Comparison of ENCODE assay signal across 24 cellular contexts in genomic region chr5:79955496-79956172, GRCh38. TPM values are rescaled to one million over a fixed set of nuclear protein-coding genes. Genes with fewer than 3 reads are reported as not detected.
DNase-seq lines count a peak whose midpoint lies in the region; ATAC-seq, FAIRE-seq and TF ChIP-seq lines count a peak whose summit lies in the region.
"Had no signal": no experiment of that assay in that cellular context is flagged by ENCODE, and none has a peak within 500 bp of the region (broad histone marks: within the 10 kb centered on the region; RNA-seq: fewer than 3 reads in every experiment).

No MANE protein-coding gene starts in this region.

- DNase-seq in WERI-Rb-1 (peak; percentile 86), mesenchymal stem cell (no peak), GM19238 (ENCODE audit: insufficient read length, low spot score) (no peak), small intestine (no peak), SIG-M5 (lab: John Stamatoyannopoulos, UW) (no peak)
- DNase-seq: activated CD8-positive, alpha-beta T cell treated with anti-CD3 and anti-CD28 coated beads for 36 hours; CD8-positive, alpha-beta memory T cell; DMS79; GF-D8; OCI-M1; psoas muscle; SHP77; upper lobe of right lung had no signal

- H3K18ac ChIP-seq in mesenchymal stem cell (ENCODE audit: low read depth in 1 of 2, low read length in 2 of 2): no peak overlapping the region

- no peak overlapping the region for H2BK15ac ChIP-seq in mesenchymal stem cell (ENCODE audit: low read depth, poor library complexity, severe bottlenecking)

- peaks cover 4% of the 10 kb centered on the region; the same call in 1 of the 2 replicates for H3K27me3 ChIP-seq in ACC112 (ENCODE audit: insufficient read depth, low read length)
- no peaks in the 10 kb centered on the region for H3K27me3 ChIP-seq in HUES48 (ENCODE audit: control insufficient read depth, insufficient read depth, low read length)
- no peaks in the 10 kb centered on the region for H3K27me3 ChIP-seq in WERI-Rb-1 (ENCODE audit: insufficient read depth, low read depth, severe bottlenecking)
- H3K27me3 ChIP-seq in mesenchymal stem cell (ENCODE audit: control insufficient read depth in 1 of 2, insufficient read depth in 1 of 2, low read length in 2 of 2): peaks cover 5 to 7% of the 10 kb centered on the region in 2 experiments
- no peaks in the 10 kb centered on the region for H3K27me3 ChIP-seq in small intestine (ENCODE audit: control insufficient read depth in 2 of 2, insufficient read depth in 2 of 2, low read length in 2 of 2)
- H3K27me3 ChIP-seq: adrenal gland, upper lobe of right lung had no signal

- no peak for TF ChIP-seq CTCF in WERI-Rb-1 (IDR thresholded peaks at IDR 0.05; ENCODE audit: low read depth, low read length)

- FAIRE-seq in small intestine (lab: Jason Lieb, UNC): no peak
- FAIRE-seq: A204.1, HTR-8/SVneo had no signal

- H3K9ac ChIP-seq in HUES48 (ENCODE audit: low read depth, low read length) (no peak overlapping the region), mesenchymal stem cell (ENCODE audit: low read length) (peak overlapping the region; percentile 41)
- H3K9ac ChIP-seq: KMS-11 had no signal

- H3K14ac ChIP-seq in mesenchymal stem cell (ENCODE audit: low read length in 2 of 2): no peak overlapping the region

- H2AFZ ChIP-seq in ACC112 (ENCODE audit: low read length, unreplicated experiment) (no peak overlapping the region), mesenchymal stem cell (ENCODE audit: low read depth, low read length) (no peak overlapping the region)

- H3K4ac ChIP-seq in mesenchymal stem cell (ENCODE audit: low read depth in 1 of 2, low read length in 2 of 2): no peak overlapping the region

- H2BK5ac ChIP-seq in mesenchymal stem cell (ENCODE audit: low read depth, low read length, poor library complexity, severe bottlenecking): no peak overlapping the region

- no peaks in the 10 kb centered on the region for H3K79me2 ChIP-seq in ACC112 (ENCODE audit: control insufficient read depth, insufficient read depth, low read length, unreplicated experiment)

- H4K8ac ChIP-seq in mesenchymal stem cell (ENCODE audit: low read length): no peak overlapping the region

- H3K23ac ChIP-seq in mesenchymal stem cell (ENCODE audit: low read length in 2 of 2): no peak overlapping the region

- H3K4me1 ChIP-seq in ACC112 (ENCODE audit: control insufficient read depth, insufficient read depth, low read length, unreplicated experiment) (peaks cover 13% of the 10 kb centered on the region), HUES48 (ENCODE audit: control insufficient read depth, insufficient read depth, low read length) (peaks cover 19% of the 10 kb centered on the region), mesenchymal stem cell (ENCODE audit: control insufficient read depth, insufficient read depth, low read depth, low read length) (peaks cover 4% of the 10 kb centered on the region), small intestine (ENCODE audit: control insufficient read depth in 2 of 2, insufficient read depth in 1 of 2, low read depth in 1 of 2, low read length in 1 of 2) (no peaks in the 10 kb centered on the region)
- H3K4me1 ChIP-seq: adrenal gland, psoas muscle, upper lobe of right lung had no signal

- no peak overlapping the region for H2AK5ac ChIP-seq in mesenchymal stem cell (ENCODE audit: low read length, severe bottlenecking)

- no peak overlapping the region for H3K4me2 ChIP-seq in mesenchymal stem cell (ENCODE audit: low read length, poor library complexity, severe bottlenecking)
- H3K4me2 ChIP-seq: KMS-11 had no signal

- H4K91ac ChIP-seq in mesenchymal stem cell (ENCODE audit: low read length): no peak overlapping the region

- H2BK120ac ChIP-seq in mesenchymal stem cell (ENCODE audit: low read depth, low read length): no peak overlapping the region

- H3K27ac ChIP-seq in ACC112 (ENCODE audit: low read depth, low read length) (peak overlapping the region; percentile 15; the same call in 1 of the 2 replicates), HUES48 (ENCODE audit: low read depth, low read length) (peak overlapping the region; percentile 19), WERI-Rb-1 (peak overlapping the region; percentile 88), mesenchymal stem cell (ENCODE audit: low read length, poor library complexity, severe bottlenecking) (no peak overlapping the region), small intestine (ENCODE audit: low read depth in 1 of 2, low read length in 1 of 2) (no peak overlapping the region)
- H3K27ac ChIP-seq: adrenal gland, coronary artery, KMS-11, neutrophil, psoas muscle, upper lobe of right lung had no signal

- H3K36me3 ChIP-seq in ACC112 (ENCODE audit: insufficient read depth, low read length) (no peaks in the 10 kb centered on the region), HUES48 (ENCODE audit: control insufficient read depth, insufficient read depth, low read length) (no peaks in the 10 kb centered on the region), WERI-Rb-1 (no peaks in the 10 kb centered on the region), mesenchymal stem cell (ENCODE audit: control insufficient read depth in 1 of 2, insufficient read depth in 2 of 2, low read depth in 1 of 2, low read length in 2 of 2) (no peaks in the 10 kb centered on the region), small intestine (ENCODE audit: control insufficient read depth in 2 of 2, insufficient read depth in 2 of 2, low read length in 2 of 2) (no peaks in the 10 kb centered on the region)
- H3K36me3 ChIP-seq: adrenal gland, neutrophil, upper lobe of right lung had no signal

- no peak for ATAC-seq in HG03159 (IDR thresholded peaks at IDR 0.05; ENCODE audit: unreplicated experiment)
- ATAC-seq: activated CD4-positive, CD25-positive, alpha-beta regulatory T cell treated with anti-CD3 and anti-CD28 coated beads, Interleukin-2, amount 50 U/mL, for 24 hours; activated CD8-positive, alpha-beta T cell treated with anti-CD3 and anti-CD28 coated beads for 36 hours; psoas muscle; upper lobe of right lung had no signal

- H3K79me1 ChIP-seq in mesenchymal stem cell (replicated peaks; ENCODE audit: low read length, poor library complexity, severe bottlenecking): no peaks in the 10 kb centered on the region

- H2BK12ac ChIP-seq in mesenchymal stem cell (ENCODE audit: low read length in 2 of 2): no peak overlapping the region

- WGBS in mesenchymal stem cell: 87% methylated on average over 7 of the region's 7 CpGs
- WGBS in small intestine, 3 donors: 77 to 84% (median 79%) methylated on average over 7 of the region's 7 CpGs

- H3K9me3 ChIP-seq in HUES48 (ENCODE audit: control insufficient read depth, insufficient read depth, low read length) (no peaks in the 10 kb centered on the region), WERI-Rb-1 (ENCODE audit: severe bottlenecking) (no peaks in the 10 kb centered on the region), mesenchymal stem cell (ENCODE audit: control insufficient read depth, low read length) (no peaks in the 10 kb centered on the region), small intestine (ENCODE audit: control insufficient read depth, low read depth) (no peaks in the 10 kb centered on the region)
- H3K9me3 ChIP-seq: adrenal gland, neutrophil, psoas muscle, upper lobe of right lung had no signal

- H3K4me3 ChIP-seq in ACC112 (ENCODE audit: low read depth, low read length) (no peak overlapping the region; the same call in 1 of the 2 replicates), HUES48 (ENCODE audit: low read depth, low read length) (no peak overlapping the region), WERI-Rb-1 (ENCODE audit: low read depth, low read length) (peak overlapping the region; percentile 21), mesenchymal stem cell (ENCODE audit: insufficient read depth in 1 of 2, low read depth in 1 of 2, low read length in 2 of 2) (no peak overlapping the region), small intestine (ENCODE audit: low read depth in 1 of 2, low read length in 2 of 2) (no peak overlapping the region)
- H3K4me3 ChIP-seq: adrenal gland, coronary artery, lung, psoas muscle, upper lobe of right lung had no signal

RNA-seq across cellular contexts. Expression of gene MTX3, which starts 35.4 kb away (rescaled TPM):
- 4.6 TPM for polyA plus RNA-seq in mesenchymal stem cell (2013, experiment 1 of 2)
- polyA plus RNA-seq in mesenchymal stem cell (2013, experiment 2 of 2): 5.1 TPM
- polyA plus RNA-seq in small intestine: 1 to 10 TPM; 1.9 to 5.4 (median 3.1) TPM

Comparison
In these comparisons a context has a peak if more than half of its experiments do, and no peak if none do; other contexts are left out.
1. H3K27ac ChIP-seq: peak in ACC112 (single experiment), HUES48 (single experiment) and WERI-Rb-1 (single experiment); none in mesenchymal stem cell (single experiment) and small intestine (0 of 2).